9 cellular contexts compared by ENCODE assay signal in the genomic region with DNA sequence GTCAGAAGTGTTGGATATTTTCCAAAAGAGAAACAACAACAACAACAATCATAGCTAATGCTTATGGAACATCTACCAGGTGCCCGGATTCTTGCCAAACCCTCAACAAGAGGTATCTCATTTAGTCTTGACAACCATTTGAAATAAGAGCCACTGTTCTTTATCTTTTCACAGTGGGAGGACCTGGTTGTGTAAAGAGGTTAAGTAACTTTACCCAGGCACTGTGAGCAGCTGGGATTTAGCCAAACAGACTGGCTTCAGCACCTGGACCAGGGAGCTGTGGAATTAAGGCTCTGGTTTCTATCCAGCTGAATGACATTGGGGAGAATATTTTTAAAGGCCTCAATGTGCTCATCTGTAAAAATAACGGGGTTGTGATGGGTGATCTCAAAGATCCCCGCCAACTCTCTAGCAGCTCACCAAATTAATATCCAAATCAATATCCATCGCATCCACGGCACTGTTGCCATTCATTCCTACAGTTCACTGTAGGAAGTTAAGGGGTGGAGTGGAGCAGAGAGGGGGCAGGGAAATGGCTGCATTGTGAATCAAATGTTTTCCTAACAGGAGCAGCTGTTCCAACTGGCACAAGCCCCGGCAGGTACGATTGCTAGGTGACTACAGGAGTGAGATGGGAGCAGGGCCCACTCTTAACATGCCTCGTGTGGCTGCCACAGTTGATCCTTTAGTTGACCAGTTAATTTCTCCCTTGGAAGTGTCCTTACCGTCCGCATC.
DNase-seq lines count a peak whose midpoint lies in the region; ATAC-seq and TF ChIP-seq lines count a peak whose summit lies in the region.
"Had no signal": no experiment of that assay in that cellular context is flagged by ENCODE, and none has a peak within 500 bp of the region (broad histone marks: within the 10 kb centered on the region; RNA-seq: fewer than 3 reads in every experiment).

No MANE protein-coding gene starts in this region.

- H3K4me3 Mint-ChIP-seq in T-helper 2 cell treated with Interferon-gamma antibody and Interleukin-4, amounts not matched to agents 5 μg/mL and 100 μg/mL, for 36 hours = peak overlapping the region; percentile 38
- H3K4me3 Mint-ChIP-seq: stimulated activated naive CD8-positive, alpha-beta T cell treated with anti-CD3 and anti-CD28 coated beads, Interleukin-15, amount 100 ng/mL, for 72 hours had no signal

- TF ChIP-seq CTCF in liver (IDR thresholded peaks at IDR 0.05; ENCODE audit: low read depth, low read length, missing input control) = no peak

- TF ChIP-seq RAD21 in liver (IDR thresholded peaks at IDR 0.05) = no peak

- H3K9me3 Mint-ChIP-seq in T-helper 2 cell treated with Interferon-gamma antibody and Interleukin-4, amounts not matched to agents 5 μg/mL and 100 μg/mL, for 36 hours = no peaks in the 10 kb centered on the region
- H3K9me3 Mint-ChIP-seq: stimulated activated naive CD8-positive, alpha-beta T cell treated with anti-CD3 and anti-CD28 coated beads, Interleukin-15, amount 100 ng/mL, for 72 hours had no signal

- no peaks in the 10 kb centered on the region for H3K27me3 Mint-ChIP-seq in T-helper 2 cell treated with Interferon-gamma antibody and Interleukin-4, amounts not matched to agents 5 μg/mL and 100 μg/mL, for 36 hours (ENCODE audit: low read depth)
- H3K27me3 Mint-ChIP-seq: stimulated activated naive CD8-positive, alpha-beta T cell treated with anti-CD3 and anti-CD28 coated beads, Interleukin-15, amount 100 ng/mL, for 72 hours had no signal

- WGBS in liver = 61% methylated on average over 10 of the region's 10 CpGs

- H3K36me3 Mint-ChIP-seq in T-helper 2 cell treated with Interferon-gamma antibody and Interleukin-4, amounts not matched to agents 5 μg/mL and 100 μg/mL, for 36 hours (ENCODE audit: low read depth) = no peaks in the 10 kb centered on the region

- DNase-seq in DMS79 treated with DMSO at 0.1 percent for 48 hours (lab: John Stamatoyannopoulos, UW) = peak; percentile 62
- peak; percentile 52 for DNase-seq in NCI-H1436 (lab: John Stamatoyannopoulos, UW)
- no peak for DNase-seq in T-helper 2 cell treated with Interferon-gamma antibody and Interleukin-4, amounts not matched to agents 5 μg/mL and 100 μg/mL, for 36 hours (ENCODE audit: low spot score)
- DNase-seq in activated effector memory CD4-positive, alpha-beta T cell treated with Interleukin-2 at 50 U/mL for 16 hours = no peak
- DNase-seq in GDM1 (lab: John Stamatoyannopoulos, UW) = no peak
- DNase-seq: stimulated activated naive CD8-positive, alpha-beta T cell treated with anti-CD3 and anti-CD28 coated beads, Interleukin-15, amount 100 ng/mL, for 72 hours had no signal

- ATAC-seq in GM19328 (IDR thresholded peaks at IDR 0.05; ENCODE audit: unreplicated experiment) = no peak
- no peak for ATAC-seq in GM18907 (IDR thresholded peaks at IDR 0.05; ENCODE audit: unreplicated experiment)
- ATAC-seq: stimulated activated naive CD8-positive, alpha-beta T cell treated with anti-CD3 and anti-CD28 coated beads, Interleukin-15, amount 100 ng/mL, for 72 hours had no signal

- H3K36me3 ChIP-seq in liver (ENCODE audit: control insufficient read depth in 4 of 4, insufficient read depth in 3 of 4, low read depth in 1 of 4, low read length in 3 of 4) = no peaks in the 10 kb centered on the region

- no peak overlapping the region for H3K27ac ChIP-seq in liver (ENCODE audit: low read depth in 1 of 2, low read length in 2 of 2)

- H3K4me1 Mint-ChIP-seq in T-helper 2 cell treated with Interferon-gamma antibody and Interleukin-4, amounts not matched to agents 5 μg/mL and 100 μg/mL, for 36 hours (ENCODE audit: low read depth) = peaks cover 10% of the 10 kb centered on the region

- peaks cover 3 to 19% (median 15%) of the 10 kb centered on the region in 4 donors for H3K4me1 ChIP-seq in liver (ENCODE audit: control insufficient read depth in 4 of 4, insufficient read depth in 4 of 4, low read length in 3 of 4)

- no peaks in the 10 kb centered on the region for H3K27me3 ChIP-seq in liver (ENCODE audit: control insufficient read depth in 4 of 4, insufficient read depth in 4 of 4, low read length in 3 of 4)

- no peak overlapping the region for H3K4me3 ChIP-seq in liver (ENCODE audit: low read depth in 1 of 3, low read length in 3 of 3)

- H3K27ac Mint-ChIP-seq in T-helper 2 cell treated with Interferon-gamma antibody and Interleukin-4, amounts not matched to agents 5 μg/mL and 100 μg/mL, for 36 hours = no peak overlapping the region
- H3K27ac Mint-ChIP-seq: stimulated activated naive CD8-positive, alpha-beta T cell treated with anti-CD3 and anti-CD28 coated beads, Interleukin-15, amount 100 ng/mL, for 72 hours had no signal

- no peak overlapping the region for H3K9ac ChIP-seq in liver (ENCODE audit: low read depth in 1 of 2, low read length in 2 of 2)

- H3K9me3 ChIP-seq in liver (ENCODE audit: control insufficient read depth in 4 of 4, low read length in 3 of 4) = no peaks in the 10 kb centered on the region

TF ChIP-seq in liver, 16 proteins besides CTCF, POLR2A, EP300 and RAD21:
- no peak for TF ChIP-seq RXRA (IDR thresholded peaks at IDR 0.05)
- peak in 1 of 2 donors; percentile 5 for TF ChIP-seq HNF4A (conservative IDR thresholded peaks at IDR 0.05)
- TF ChIP-seq HNF4G (IDR thresholded peaks at IDR 0.05) = no peak
- TF ChIP-seq GABPA (IDR thresholded peaks at IDR 0.05 in 1 of 2, conservative IDR thresholded peaks at IDR 0.05 in 1 of 2) = no peak
- TF ChIP-seq TAF1 (conservative IDR thresholded peaks at IDR 0.05) = no peak
- TF ChIP-seq, protein P1, sequence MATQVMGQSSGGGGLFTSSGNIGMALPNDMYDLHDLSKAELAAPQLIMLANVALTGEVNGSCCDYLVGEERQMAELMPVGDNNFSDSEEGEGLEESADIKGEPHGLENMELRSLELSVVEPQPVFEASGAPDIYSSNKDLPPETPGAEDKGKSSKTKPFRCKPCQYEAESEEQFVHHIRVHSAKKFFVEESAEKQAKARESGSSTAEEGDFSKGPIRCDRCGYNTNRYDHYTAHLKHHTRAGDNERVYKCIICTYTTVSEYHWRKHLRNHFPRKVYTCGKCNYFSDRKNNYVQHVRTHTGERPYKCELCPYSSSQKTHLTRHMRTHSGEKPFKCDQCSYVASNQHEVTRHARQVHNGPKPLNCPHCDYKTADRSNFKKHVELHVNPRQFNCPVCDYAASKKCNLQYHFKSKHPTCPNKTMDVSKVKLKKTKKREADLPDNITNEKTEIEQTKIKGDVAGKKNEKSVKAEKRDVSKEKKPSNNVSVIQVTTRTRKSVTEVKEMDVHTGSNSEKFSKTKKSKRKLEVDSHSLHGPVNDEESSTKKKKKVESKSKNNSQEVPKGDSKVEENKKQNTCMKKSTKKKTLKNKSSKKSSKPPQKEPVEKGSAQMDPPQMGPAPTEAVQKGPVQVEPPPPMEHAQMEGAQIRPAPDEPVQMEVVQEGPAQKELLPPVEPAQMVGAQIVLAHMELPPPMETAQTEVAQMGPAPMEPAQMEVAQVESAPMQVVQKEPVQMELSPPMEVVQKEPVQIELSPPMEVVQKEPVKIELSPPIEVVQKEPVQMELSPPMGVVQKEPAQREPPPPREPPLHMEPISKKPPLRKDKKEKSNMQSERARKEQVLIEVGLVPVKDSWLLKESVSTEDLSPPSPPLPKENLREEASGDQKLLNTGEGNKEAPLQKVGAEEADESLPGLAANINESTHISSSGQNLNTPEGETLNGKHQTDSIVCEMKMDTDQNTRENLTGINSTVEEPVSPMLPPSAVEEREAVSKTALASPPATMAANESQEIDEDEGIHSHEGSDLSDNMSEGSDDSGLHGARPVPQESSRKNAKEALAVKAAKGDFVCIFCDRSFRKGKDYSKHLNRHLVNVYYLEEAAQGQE (IDR thresholded peaks at IDR 0.05) = peak; percentile 77
- no peak for TF ChIP-seq FOXA1 (IDR thresholded peaks at IDR 0.05)

Comparison
In these comparisons a context has a peak if more than half of its experiments do, and no peak if none do; other contexts are left out.
1. DNase-seq: peak in DMS79 treated with DMSO at 0.1 percent for 48 hours (single experiment) and NCI-H1436 (single experiment); none in T-helper 2 cell treated with Interferon-gamma antibody and Interleukin-4, amounts not matched to agents 5 μg/mL and 100 μg/mL, for 36 hours (single experiment), activated effector memory CD4-positive, alpha-beta T cell treated with Interleukin-2 at 50 U/mL for 16 hours (single experiment) and GDM1 (single experiment).